Comparison of ENCODE assay signal across 23 cellular contexts in genomic region chr10:97597778-97598177, GRCh38. TPM values are rescaled to one million over a fixed set of nuclear protein-coding genes. Genes with fewer than 3 reads are reported as not detected.
DNase-seq lines count a peak whose midpoint lies in the region; ATAC-seq and TF ChIP-seq lines count a peak whose summit lies in the region.
"Had no signal": no experiment of that assay in that cellular context is flagged by ENCODE, and none has a peak within 500 bp of the region (broad histone marks: within the 10 kb centered on the region; RNA-seq: fewer than 3 reads in every experiment).

No MANE protein-coding gene starts in this region.

- in situ Hi-C loops in GM23248 (cut with MboI) = no loop called here

- WGBS in GM23248 (ENCODE audit: low coverage in 1 of 2, low lambda C conversion rate in 2 of 2, missing lambda C conversion rate in 2 of 2), 2 experiments = 84 to 96% methylated on average over 2 of the region's 2 CpGs
- no CpG with 5 or more reads among the region's 2 CpGs for WGBS in trophoblast cell (ENCODE audit: extremely low coverage, insufficient coverage, insufficient read length)

- H3K4me3 Mint-ChIP-seq in chondrocyte (ENCODE audit: unreplicated experiment) = no peak overlapping the region
- H3K4me3 Mint-ChIP-seq: activated naive CD4-positive, alpha-beta T cell treated with anti-CD3 and anti-CD28 coated beads, Interleukin-2, amount 10 ng/mL, durations not matched to agents 7 days and 5 days had no signal

- H4K12ac ChIP-seq in trophoblast cell (ENCODE audit: low read depth, low read length) = no peak overlapping the region

- H2BK120ac ChIP-seq in trophoblast cell (ENCODE audit: insufficient read depth, low read length, poor library complexity) = no peak overlapping the region

- TF ChIP-seq CTCF in C4-2B (conservative IDR thresholded peaks at IDR 0.05) = no peak
- TF ChIP-seq CTCF in chondrocyte (IDR thresholded peaks at IDR 0.05) = no peak
- no peak for TF ChIP-seq CTCF in foreskin keratinocyte (conservative IDR thresholded peaks at IDR 0.05)

- H3K9me3 ChIP-seq in GM23248 (ENCODE audit: low read depth) (no peaks in the 10 kb centered on the region), trophoblast cell (ENCODE audit: insufficient read depth, low read depth, low read length) (no peaks in the 10 kb centered on the region)
- H3K9me3 ChIP-seq: colonic mucosa had no signal

- H3K79me2 ChIP-seq in GM23248 (ENCODE audit: insufficient read depth) (no peaks in the 10 kb centered on the region), trophoblast cell (ENCODE audit: control insufficient read depth, insufficient read depth, low read length, poor library complexity) (no peaks in the 10 kb centered on the region)

- no peak overlapping the region for H4K8ac ChIP-seq in trophoblast cell (ENCODE audit: low read depth, low read length)

- peaks cover 46% of the 10 kb centered on the region for H3K4me1 Mint-ChIP-seq in chondrocyte (ENCODE audit: low read depth)
- H3K4me1 Mint-ChIP-seq: activated naive CD4-positive, alpha-beta T cell treated with anti-CD3 and anti-CD28 coated beads, Interleukin-2, amount 10 ng/mL, durations not matched to agents 7 days and 5 days had no signal

- H4K20me1 ChIP-seq in GM23248 (ENCODE audit: insufficient read depth) = no peaks in the 10 kb centered on the region

- no peaks in the 10 kb centered on the region for H3K9me2 ChIP-seq in GM23248 (ENCODE audit: insufficient read depth)

- H4K91ac ChIP-seq in trophoblast cell (ENCODE audit: low read depth, low read length) = no peak overlapping the region

- H3F3A ChIP-seq in GM23248 (ENCODE audit: insufficient read depth) = peaks cover 33% of the 10 kb centered on the region

- H3K27ac ChIP-seq in C4-2B = 0 out of 2 replicates have a peak overlapping the region, but pooled peaks have one; percentile 10
- peak overlapping the region; percentile 91 for H3K27ac ChIP-seq in GM23248
- H3K27ac ChIP-seq in trophoblast cell (ENCODE audit: low read depth, low read length) = no peak overlapping the region
- no peak overlapping the region for H3K27ac ChIP-seq in foreskin keratinocyte
- H3K27ac ChIP-seq: colonic mucosa, SK-N-MC had no signal

- no peaks in the 10 kb centered on the region for H3K9me3 Mint-ChIP-seq in chondrocyte (ENCODE audit: low read depth)
- H3K9me3 Mint-ChIP-seq: activated naive CD4-positive, alpha-beta T cell treated with anti-CD3 and anti-CD28 coated beads, Interleukin-2, amount 10 ng/mL, durations not matched to agents 7 days and 5 days had no signal

- H3K4me2 ChIP-seq in GM23248 (ENCODE audit: unreplicated experiment) = no peak overlapping the region
- no peak overlapping the region for H3K4me2 ChIP-seq in trophoblast cell (ENCODE audit: low read length)

- H3K9ac ChIP-seq in GM23248 (no peak overlapping the region), trophoblast cell (ENCODE audit: low read length) (no peak overlapping the region)

- H2AFZ ChIP-seq in GM23248 = no peak overlapping the region
- H2AFZ ChIP-seq in trophoblast cell (ENCODE audit: insufficient read depth, low read length, poor library complexity) = no peak overlapping the region

- H3K36me3 Mint-ChIP-seq in chondrocyte (ENCODE audit: low read depth) = no peaks in the 10 kb centered on the region
- H3K36me3 Mint-ChIP-seq: activated naive CD4-positive, alpha-beta T cell treated with anti-CD3 and anti-CD28 coated beads, Interleukin-2, amount 10 ng/mL, durations not matched to agents 7 days and 5 days had no signal

- peak overlapping the region; percentile 16 for H2BK12ac ChIP-seq in trophoblast cell (ENCODE audit: low read length)

- no peaks in the 10 kb centered on the region for H3K27me3 ChIP-seq in GM23248 (replicated peaks; ENCODE audit: insufficient read depth)
- H3K27me3 ChIP-seq in trophoblast cell (ENCODE audit: insufficient read depth, low read length) = no peaks in the 10 kb centered on the region
- no peaks in the 10 kb centered on the region for H3K27me3 ChIP-seq in foreskin keratinocyte
- H3K27me3 ChIP-seq: colonic mucosa had no signal

- no peak overlapping the region for H3K23ac ChIP-seq in trophoblast cell (ENCODE audit: low read length)

- H3K4me3 ChIP-seq in GM23248 = no peak overlapping the region
- no peak overlapping the region for H3K4me3 ChIP-seq in trophoblast cell (ENCODE audit: low read depth, low read length)
- H3K4me3 ChIP-seq: colonic mucosa, lung, SK-N-MC had no signal

- H3K27ac Mint-ChIP-seq in chondrocyte (ENCODE audit: unreplicated experiment) = peak overlapping the region; percentile 99
- H3K27ac Mint-ChIP-seq: activated naive CD4-positive, alpha-beta T cell treated with anti-CD3 and anti-CD28 coated beads, Interleukin-2, amount 10 ng/mL, durations not matched to agents 7 days and 5 days had no signal

- no peaks in the 10 kb centered on the region for H3K27me3 Mint-ChIP-seq in chondrocyte (ENCODE audit: low read depth)

- no peak overlapping the region for H2AK5ac ChIP-seq in trophoblast cell (ENCODE audit: low read length)

- no peak for ATAC-seq in foreskin keratinocyte
- ATAC-seq in GM18868 (IDR thresholded peaks at IDR 0.05; ENCODE audit: unreplicated experiment) = no peak

- no peak overlapping the region for H3K4ac ChIP-seq in trophoblast cell (ENCODE audit: low read depth, low read length)

- peak; percentile 17 for DNase-seq in GM23248
- DNase-seq in chondrocyte (ENCODE audit: low spot score) = no peak
- no peak for DNase-seq in trophoblast cell
- no peak for DNase-seq in UCSD-AML1 (lab: John Stamatoyannopoulos, UW; ENCODE audit: unreplicated experiment)
- no peak for DNase-seq in SW480 (ENCODE audit: low spot score)
- no peak for DNase-seq in foreskin keratinocyte
- DNase-seq: activated CD4-positive, alpha-beta T cell treated with anti-CD3 and anti-CD28 coated beads for 48 hours; activated naive CD4-positive, alpha-beta T cell treated with anti-CD3 and anti-CD28 coated beads, Interleukin-2, amount 10 ng/mL, durations not matched to agents 7 days and 5 days; AML-193; colonic mucosa; GDM1; NCI-H146; NCI-H2171 treated with DMSO at 0.1 percent for 48 hours; NCI-H748 treated with DMSO at 0.1 percent for 48 hours; stimulated activated CD4-positive, alpha-beta T cell treated with anti-CD3 and anti-CD28 coated beads, Interleukin-2, amount 100 ng/mL, for 48 hours; T1000 had no signal

- no peak overlapping the region for H3K14ac ChIP-seq in trophoblast cell (ENCODE audit: low read length)

- H3K79me1 ChIP-seq in trophoblast cell (ENCODE audit: low read length) = no peaks in the 10 kb centered on the region

- no peak overlapping the region for H3K18ac ChIP-seq in trophoblast cell (ENCODE audit: low read length)

- no peak overlapping the region for H2BK5ac ChIP-seq in trophoblast cell (ENCODE audit: low read depth, low read length, poor library complexity)

- H3K4me1 ChIP-seq in GM23248 (ENCODE audit: insufficient read depth) (peaks cover 26% of the 10 kb centered on the region), trophoblast cell (ENCODE audit: control insufficient read depth in 1 of 2, insufficient read depth in 2 of 2, low read length in 2 of 2) (peaks cover 4 to 6% of the 10 kb centered on the region in 2 experiments), foreskin keratinocyte (peaks cover 2% of the 10 kb centered on the region)
- H3K4me1 ChIP-seq: colonic mucosa had no signal

- H3K36me3 ChIP-seq in GM23248 (ENCODE audit: low read depth) (no peaks in the 10 kb centered on the region), trophoblast cell (ENCODE audit: control insufficient read depth in 1 of 2, insufficient read depth in 2 of 2, low read length in 2 of 2) (no peaks in the 10 kb centered on the region)
- H3K36me3 ChIP-seq: colonic mucosa had no signal

RNA-seq across cellular contexts. Expression of gene C10orf62, which starts 8.3 kb away (rescaled TPM):
- total RNA-seq in GM23248 (2014; rRNA removed; shearing (Covaris generic)) = not detected in 2 replicates
- polyA plus RNA-seq in GM23248 (2016; fragmentation: Nextera tagmentation; extraction: Ambion mirVana) (not detected in 2 replicates), foreskin keratinocyte (not detected in 2 replicates)
- total RNA-seq in chondrocyte (not detected in 3 replicates), foreskin keratinocyte (not detected in 2 replicates)
- polyA plus RNA-seq in trophoblast cell (2013) = not detected in 2 replicates
- total RNA-seq: colonic mucosa, frontal cortex, HT-29, OCI-LY7 had no signal
- polyA plus RNA-seq: lung had no signal

RNA-seq across cellular contexts. Expression of gene HOGA1, which starts 13.6 kb away (rescaled TPM):
- total RNA-seq in GM23248 (2014; rRNA removed; shearing (Covaris generic)) = 0.22 TPM in 1 of 2 replicates, not detected in the other
- polyA plus RNA-seq in GM23248 (2016; fragmentation: Nextera tagmentation; extraction: Ambion mirVana) = 0.13 and 0.28 TPM in 2 replicates
- total RNA-seq in chondrocyte = 0.12 TPM in 1 of 3 replicates, not detected in the others
- 0.01 TPM in 1 of 2 replicates, not detected in the other for polyA plus RNA-seq in trophoblast cell (2013)
- total RNA-seq in foreskin keratinocyte = 0.48 and 0.56 TPM in 2 replicates
- polyA plus RNA-seq in foreskin keratinocyte = 0.38 and 0.51 TPM in 2 replicates

RNA-seq across cellular contexts. Expression of gene ANKRD2, which starts 25.2 kb away (rescaled TPM):
- not detected in 2 replicates for total RNA-seq in GM23248 (2014; rRNA removed; shearing (Covaris generic))
- polyA plus RNA-seq in GM23248 (2016; fragmentation: Nextera tagmentation; extraction: Ambion mirVana) (not detected in 2 replicates), foreskin keratinocyte (1.2 and 2.1 TPM in 2 replicates)
- total RNA-seq in chondrocyte (0.46 to 0.60 TPM (median 0.54 TPM) in 3 replicates), foreskin keratinocyte (1.1 and 1.6 TPM in 2 replicates)
- polyA plus RNA-seq in trophoblast cell (2013) = 0.25 and 0.39 TPM in 2 replicates
- total RNA-seq: frontal cortex, HT-29, OCI-LY7 had no signal

RNA-seq across cellular contexts. Expression of gene MORN4, which starts 35.5 kb away (rescaled TPM):
- total RNA-seq in GM23248 (2014; rRNA removed; shearing (Covaris generic)) = 5.3 and 7.9 TPM in 2 replicates
- polyA plus RNA-seq in GM23248 (2016; fragmentation: Nextera tagmentation; extraction: Ambion mirVana) (19.8 and 22.2 TPM in 2 replicates), foreskin keratinocyte (8.9 and 11.3 TPM in 2 replicates)
- total RNA-seq in chondrocyte (11.3 to 13.7 TPM (median 11.8 TPM) in 3 replicates), foreskin keratinocyte (7.4 and 9.7 TPM in 2 replicates)
- polyA plus RNA-seq in trophoblast cell (2013) = 4.4 and 4.7 TPM in 2 replicates

RNA-seq across cellular contexts. Expression of gene PI4K2A, which starts 42.7 kb away (rescaled TPM):
- total RNA-seq in GM23248 (2014; rRNA removed; shearing (Covaris generic)) = 23.1 and 28.7 TPM in 2 replicates
- polyA plus RNA-seq in GM23248 (2016; fragmentation: Nextera tagmentation; extraction: Ambion mirVana) (16.1 and 16.6 TPM in 2 replicates), foreskin keratinocyte (25.7 and 28.1 TPM in 2 replicates)
- total RNA-seq in chondrocyte (20.1 to 20.9 TPM (median 20.1 TPM) in 3 replicates), foreskin keratinocyte (28.9 and 34.3 TPM in 2 replicates)
- polyA plus RNA-seq in trophoblast cell (2013) = 15.6 and 16.1 TPM in 2 replicates

Comparison
In these comparisons a context has a peak if more than half of its experiments do, and no peak if none do; other contexts are left out.
1. H3K27ac ChIP-seq: peak in C4-2B (single experiment) and GM23248 (single experiment); none in trophoblast cell (single experiment) and foreskin keratinocyte (single experiment).